In the genomic region with DNA sequence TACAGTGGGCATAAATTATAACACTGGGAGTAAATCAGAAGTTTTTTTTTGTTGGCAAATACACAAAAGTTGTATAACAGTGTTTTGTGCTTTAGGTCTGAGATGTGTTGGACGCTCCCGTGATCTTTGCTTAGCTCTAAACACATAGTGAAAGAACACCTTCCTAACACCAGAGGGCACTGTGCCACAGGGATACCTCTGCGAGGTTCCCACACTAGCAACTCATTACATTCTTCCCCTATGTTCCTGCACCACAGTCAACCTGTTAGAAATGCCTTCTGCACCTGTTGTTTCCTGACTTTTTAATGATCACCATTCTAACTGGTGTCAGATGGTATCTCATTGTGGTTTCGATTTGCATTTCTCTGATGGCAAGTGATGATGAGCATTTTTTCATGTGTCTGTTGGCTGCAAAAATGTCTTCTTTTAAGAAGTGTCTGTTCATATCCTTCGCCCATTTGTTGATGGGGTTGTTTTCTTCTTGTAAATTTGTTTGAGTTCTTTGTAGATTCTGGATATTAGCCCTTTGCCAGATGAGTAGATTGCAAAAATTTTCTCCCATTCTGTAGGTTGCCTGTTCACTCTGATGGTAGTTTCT, we compare ENCODE assay signal across 8 cellular contexts. TPM values are rescaled to one million over a fixed set of nuclear protein-coding genes. Genes with fewer than 3 reads are reported as not detected.
DNase-seq lines count a peak whose midpoint lies in the region; ATAC-seq lines count a peak whose summit lies in the region.
"Not testable (repeated sequence)": the region's sequence is repeated elsewhere in the genome, so short reads cannot be mapped to it uniquely, and the experiment has no call there.

No MANE protein-coding gene starts in this region.

- H2BK5ac ChIP-seq in mesendoderm (ENCODE audit: low read length) = not testable (repeated sequence)

- ATAC-seq in GM21619 (IDR thresholded peaks at IDR 0.05; ENCODE audit: unreplicated experiment) = peak; percentile 51
- ATAC-seq in effector memory CD8-positive, alpha-beta T cell (replicated peaks) = peak; percentile 49

- not testable (repeated sequence) for H3K4me3 Mint-ChIP-seq in effector memory CD8-positive, alpha-beta T cell

- H3K56ac ChIP-seq in mesendoderm (ENCODE audit: low read length) = not testable (repeated sequence)

- H3K4ac ChIP-seq in mesendoderm (ENCODE audit: low read depth, low read length) = not testable (repeated sequence)

- not testable (repeated sequence) for H3K79me2 ChIP-seq in mesendoderm (ENCODE audit: control insufficient read depth, insufficient read depth, low read length)

- H2AK5ac ChIP-seq in mesendoderm (ENCODE audit: low read length) = not testable (repeated sequence)

- not testable (repeated sequence) for H3K4me2 ChIP-seq in mesendoderm (ENCODE audit: low read length)

- not testable (repeated sequence) for H3K4me1 Mint-ChIP-seq in effector memory CD8-positive, alpha-beta T cell (ENCODE audit: low read depth in 2 of 2)

- H3K79me1 ChIP-seq in mesendoderm (ENCODE audit: low read length) = not testable (repeated sequence)

- H4K5ac ChIP-seq in mesendoderm (ENCODE audit: low read length) = not testable (repeated sequence)

- H2BK15ac ChIP-seq in mesendoderm (replicated peaks; ENCODE audit: low read depth) = not testable (repeated sequence)

- H3K36me3 ChIP-seq in mesendoderm (ENCODE audit: control insufficient read depth, insufficient read depth, low read length) = not testable (repeated sequence)

- DNase-seq in DMS79 treated with DMSO at 0.1 percent for 48 hours (lab: John Stamatoyannopoulos, UW) (peak; percentile 26), HUDEP-2 (lab: John Stamatoyannopoulos, UW; ENCODE audit: unreplicated experiment in 76 of 76) (peak in 64 of 76 experiments; percentile 2 to 79 (median 38)), NOMO-1 (lab: John Stamatoyannopoulos, UW; ENCODE audit: unreplicated experiment in 2 of 2) (peak; percentile 47 to 87), mesendoderm (peak; percentile 84)
- peak; percentile 72 for DNase-seq in activated CD8-positive, alpha-beta memory T cell treated with anti-CD3 and anti-CD28 coated beads for 24 hours
- peak; percentile 56 to 63 (median 62) for DNase-seq in effector memory CD8-positive, alpha-beta T cell
- peak; percentile 70 for DNase-seq in stimulated activated CD8-positive, alpha-beta memory T cell treated with anti-CD3 and anti-CD28 coated beads, Interleukin-4, amount 100 ng/mL, for 48 hours

- H3K27ac Mint-ChIP-seq in effector memory CD8-positive, alpha-beta T cell = not testable (repeated sequence)

- not testable (repeated sequence) for H3K9ac ChIP-seq in mesendoderm (ENCODE audit: low read length)

- not testable (repeated sequence) for H4K8ac ChIP-seq in mesendoderm (ENCODE audit: low read depth, low read length)

- not testable (repeated sequence) for H3K4me1 ChIP-seq in mesendoderm (ENCODE audit: control insufficient read depth, low read depth, low read length)

- not testable (repeated sequence) for H3K4me3 ChIP-seq in mesendoderm (ENCODE audit: low read length)

- H3K23ac ChIP-seq in mesendoderm (ENCODE audit: low read length) = not testable (repeated sequence)

- H3K9me3 Mint-ChIP-seq in effector memory CD8-positive, alpha-beta T cell = not testable (repeated sequence)

- not testable (repeated sequence) for H2BK120ac ChIP-seq in mesendoderm (ENCODE audit: low read depth, low read length)

- not testable (repeated sequence) for H3K27me3 Mint-ChIP-seq in effector memory CD8-positive, alpha-beta T cell

- not testable (repeated sequence) for H3K27me3 ChIP-seq in mesendoderm (ENCODE audit: insufficient read depth, low read length, poor library complexity)

- H3K18ac ChIP-seq in mesendoderm (ENCODE audit: low read length) = not testable (repeated sequence)

- no CpG with 5 or more reads among the region's 5 CpGs for WGBS in mesendoderm (ENCODE audit: extremely low coverage, insufficient coverage, low lambda C conversion rate)

- H3K27ac ChIP-seq in mesendoderm (ENCODE audit: low read depth, low read length) = not testable (repeated sequence)

- H3K36me3 Mint-ChIP-seq in effector memory CD8-positive, alpha-beta T cell (ENCODE audit: insufficient read depth) = not testable (repeated sequence)

RNA-seq across cellular contexts. Expression of a gene that starts 4.8 kb away (rescaled TPM):
- polyA plus RNA-seq in mesendoderm (2013, experiment 1 of 2) = 456 TPM
- polyA plus RNA-seq in mesendoderm (2013, experiment 2 of 2) = 458 TPM

Comparison
In these comparisons a context has a peak if more than half of its experiments do, and no peak if none do; other contexts are left out.
1. DNase-seq: peak in every context shown above with its lines; median percentile 84 in mesendoderm; 72 in activated CD8-positive, alpha-beta memory T cell treated with anti-CD3 and anti-CD28 coated beads for 24 hours; 70 in stimulated activated CD8-positive, alpha-beta memory T cell treated with anti-CD3 and anti-CD28 coated beads, Interleukin-4, amount 100 ng/mL, for 48 hours; 67 in NOMO-1; 62 in effector memory CD8-positive, alpha-beta T cell; 38 in HUDEP-2; 26 in DMS79 treated with DMSO at 0.1 percent for 48 hours.